16 cellular contexts compared by ENCODE assay signal in genomic region chr13:35144496-35144895, GRCh38.
DNase-seq lines count a peak whose midpoint lies in the region; ATAC-seq and TF ChIP-seq lines count a peak whose summit lies in the region.
"Had no signal": no experiment of that assay in that cellular context is flagged by ENCODE, and none has a peak within 500 bp of the region (broad histone marks: within the 10 kb centered on the region; RNA-seq: fewer than 3 reads in every experiment).

No MANE protein-coding gene starts in this region.

- peak overlapping the region; percentile 20 to 81 (median 61) for H3K27ac Mint-ChIP-seq in CD14-positive monocyte
- no peak overlapping the region for H3K27ac Mint-ChIP-seq in naive thymus-derived CD4-positive, alpha-beta T cell
- H3K27ac Mint-ChIP-seq: activated naive CD4-positive, alpha-beta T cell treated with anti-CD3 and anti-CD28 coated beads for 36 hours had no signal

- TF ChIP-seq CTCF in CD14-positive monocyte (IDR thresholded peaks at IDR 0.05) (no peak), mammary epithelial cell (conservative IDR thresholded peaks at IDR 0.05 in 1 of 2, IDR thresholded peaks at IDR 0.05 in 1 of 2; ENCODE audit: extremely low read depth in 1 of 2, insufficient read depth in 1 of 2, low read depth in 1 of 2, low read length in 2 of 2) (no peak), smooth muscle cell (IDR thresholded peaks at IDR 0.05; ENCODE audit: borderline replicate concordance, insufficient read depth, poor library complexity, severe bottlenecking) (no peak)

- no peak for DNase-seq in CD14-positive monocyte (ENCODE audit: low spot score)
- DNase-seq in M059J (ENCODE audit: low read depth): peak; percentile 77
- peak; percentile 27 for DNase-seq in mammary epithelial cell
- no peak for DNase-seq in naive thymus-derived CD4-positive, alpha-beta T cell
- no peak for DNase-seq in NCI-H2029 treated with DMSO at 0.1 percent for 48 hours (lab: John Stamatoyannopoulos, UW)
- no peak for DNase-seq in smooth muscle cell (lab: John Stamatoyannopoulos, UW; ENCODE audit: unreplicated experiment)
- DNase-seq: activated CD4-positive, CD25-positive, alpha-beta regulatory T cell treated with anti-CD3 and anti-CD28 coated beads, Interleukin-2, amount 50 U/mL, for 72 hours; activated naive CD4-positive, alpha-beta T cell treated with anti-CD3 and anti-CD28 coated beads for 36 hours; DMS79; effector CD4-positive, alpha-beta T cell; retina; T-helper 2 cell had no signal

- 96% methylated on average over 2 of the region's 2 CpGs for WGBS in mammary epithelial cell (ENCODE audit: low coverage, missing lambda C conversion rate)
- WGBS in smooth muscle cell (ENCODE audit: low lambda C conversion rate): 53% methylated on average over 2 of the region's 2 CpGs

- BruUV-seq in mammary epithelial cell (replicated peaks; lab: Mats Ljungman, UMichigan): no TSS peak

- no peak overlapping the region for H3K27ac ChIP-seq in mammary epithelial cell (ENCODE audit: insufficient read depth, low read depth, low read length)
- no peak overlapping the region for H3K27ac ChIP-seq in naive thymus-derived CD4-positive, alpha-beta T cell (ENCODE audit: low read depth, low read length)
- no peak overlapping the region for H3K27ac ChIP-seq in smooth muscle cell (ENCODE audit: low read depth)

- in situ Hi-C loops in mammary epithelial cell (cut with MboI; ENCODE audit: low sequenced_read_pairs in 2 of 2): loop anchor here in 1 of 2 donors (25.0 kb wide), 1 partner anchor 1207 kb away; no protein-coding TSS in a partner anchor

- no peaks in the 10 kb centered on the region for H3K4me1 ChIP-seq in mammary epithelial cell (ENCODE audit: insufficient read depth, low read length)
- no peaks in the 10 kb centered on the region for H3K4me1 ChIP-seq in naive thymus-derived CD4-positive, alpha-beta T cell (ENCODE audit: control insufficient read depth in 2 of 2, insufficient read depth in 2 of 2, low read length in 2 of 2)
- no peaks in the 10 kb centered on the region for H3K4me1 ChIP-seq in smooth muscle cell (ENCODE audit: low read depth)

- H3K79me2 ChIP-seq in mammary epithelial cell (ENCODE audit: insufficient read depth, low read length) (no peaks in the 10 kb centered on the region), smooth muscle cell (ENCODE audit: low read depth) (no peaks in the 10 kb centered on the region)

- POLR2A ChIA-PET in naive thymus-derived CD4-positive, alpha-beta T cell (lab: Charles Lee): no interaction called here

- no peaks in the 10 kb centered on the region for H3K36me3 Mint-ChIP-seq in CD14-positive monocyte
- peaks cover 0 to 14% (median 7%) of the 10 kb centered on the region in 5 donors for H3K36me3 Mint-ChIP-seq in naive thymus-derived CD4-positive, alpha-beta T cell

- no peak overlapping the region for H3K4me3 ChIP-seq in mammary epithelial cell (replicated peaks in 1 of 3; ENCODE audit: insufficient read depth in 1 of 3, low read depth in 2 of 3, low read length in 3 of 3)
- no peak overlapping the region for H3K4me3 ChIP-seq in naive thymus-derived CD4-positive, alpha-beta T cell (ENCODE audit: low read length)
- H3K4me3 ChIP-seq in smooth muscle cell: no peak overlapping the region
- H3K4me3 ChIP-seq: lung had no signal

- H3K9me3 ChIP-seq in mammary epithelial cell (replicated peaks; ENCODE audit: insufficient read depth, low read length) (no peaks in the 10 kb centered on the region), smooth muscle cell (replicated peaks; ENCODE audit: low read depth) (no peaks in the 10 kb centered on the region)
- H3K9me3 ChIP-seq in naive thymus-derived CD4-positive, alpha-beta T cell (ENCODE audit: control insufficient read depth in 2 of 3, low read length in 3 of 3): no peaks in the 10 kb centered on the region

- peaks cover 28% of the 10 kb centered on the region for H3K4me1 Mint-ChIP-seq in CD14-positive monocyte
- peaks cover 0 to 11% (median under 1%) of the 10 kb centered on the region in 7 donors for H3K4me1 Mint-ChIP-seq in naive thymus-derived CD4-positive, alpha-beta T cell

- no peaks in the 10 kb centered on the region for H3K27me3 ChIP-seq in mammary epithelial cell (ENCODE audit: insufficient read depth, low read length)
- H3K27me3 ChIP-seq in naive thymus-derived CD4-positive, alpha-beta T cell (ENCODE audit: control insufficient read depth in 2 of 2, insufficient read depth in 2 of 2, low read length in 2 of 2): no peaks in the 10 kb centered on the region
- H3K27me3 ChIP-seq in smooth muscle cell (ENCODE audit: low read depth): no peaks in the 10 kb centered on the region

- dilution Hi-C loops in mammary epithelial cell (cut with HindIII; ENCODE audit: low sequenced_read_pairs): no loop called here

- H3K9ac ChIP-seq in mammary epithelial cell (ENCODE audit: insufficient read depth, low read length) (no peak overlapping the region), smooth muscle cell (ENCODE audit: low read depth) (no peak overlapping the region)

- H3K36me3 ChIP-seq in mammary epithelial cell (ENCODE audit: insufficient read depth, low read length) (no peaks in the 10 kb centered on the region), smooth muscle cell (ENCODE audit: low read depth) (no peaks in the 10 kb centered on the region)
- no peaks in the 10 kb centered on the region for H3K36me3 ChIP-seq in naive thymus-derived CD4-positive, alpha-beta T cell (ENCODE audit: control insufficient read depth in 2 of 3, insufficient read depth in 3 of 3, low read length in 3 of 3)

- H2AFZ ChIP-seq in mammary epithelial cell (ENCODE audit: low read depth, low read length) (no peak overlapping the region), smooth muscle cell (ENCODE audit: low read depth) (no peak overlapping the region)

- H3K4me2 ChIP-seq in mammary epithelial cell (ENCODE audit: insufficient read depth, low read depth, low read length): no peak overlapping the region
- no peak overlapping the region for H3K4me2 ChIP-seq in smooth muscle cell

- CTCF ChIA-PET in mammary epithelial cell (lab: Charles Lee; ENCODE audit: low non-redundant PET): no interaction called here
- CTCF ChIA-PET in naive thymus-derived CD4-positive, alpha-beta T cell (lab: Charles Lee): no interaction called here

- ATAC-seq in naive thymus-derived CD4-positive, alpha-beta T cell: peak; percentile 38
- ATAC-seq in GM19452 (IDR thresholded peaks at IDR 0.05; ENCODE audit: unreplicated experiment) (no peak), GM18517 (IDR thresholded peaks at IDR 0.05; ENCODE audit: unreplicated experiment) (no peak)
- ATAC-seq: Right ventricle myocardium inferior had no signal

- intact Hi-C loops in CD14-positive monocyte (cut with micrococcal nuclease) (no loop called here), mammary epithelial cell (cut with micrococcal nuclease) (no loop called here)
- intact Hi-C loops in naive thymus-derived CD4-positive, alpha-beta T cell (cut with micrococcal nuclease): no loop called here

- H3K4me3 Mint-ChIP-seq in CD14-positive monocyte: peak overlapping the region in 1 of 2 donors; percentile 23
- H3K4me3 Mint-ChIP-seq in naive thymus-derived CD4-positive, alpha-beta T cell: no peak overlapping the region
- H3K4me3 Mint-ChIP-seq: activated naive CD4-positive, alpha-beta T cell treated with anti-CD3 and anti-CD28 coated beads for 36 hours had no signal

- H4K20me1 ChIP-seq in mammary epithelial cell (ENCODE audit: insufficient read depth, low read length): no peaks in the 10 kb centered on the region
- H4K20me1 ChIP-seq in smooth muscle cell (ENCODE audit: low read depth): no peaks in the 10 kb centered on the region

- peaks cover 0 to 4% (median 2%) of the 10 kb centered on the region in 7 donors for H3K9me3 Mint-ChIP-seq in CD14-positive monocyte
- peaks cover 0 to 7% (median 0%) of the 10 kb centered on the region in 11 donors for H3K9me3 Mint-ChIP-seq in naive thymus-derived CD4-positive, alpha-beta T cell
- H3K9me3 Mint-ChIP-seq: activated naive CD4-positive, alpha-beta T cell treated with anti-CD3 and anti-CD28 coated beads for 36 hours had no signal

- H3K27me3 Mint-ChIP-seq in CD14-positive monocyte (ENCODE audit: low read depth in 3 of 3): no peaks in the 10 kb centered on the region
- H3K27me3 Mint-ChIP-seq in naive thymus-derived CD4-positive, alpha-beta T cell: no peaks in the 10 kb centered on the region

- no peaks in the 10 kb centered on the region for H3F3A ChIP-seq in smooth muscle cell (ENCODE audit: low read depth)

Comparison
In these comparisons a context has a peak if more than half of its experiments do, and no peak if none do; other contexts are left out.
1. DNase-seq: peak in M059J (single experiment) and mammary epithelial cell (single experiment); none in CD14-positive monocyte (single experiment), naive thymus-derived CD4-positive, alpha-beta T cell (0 of 9), NCI-H2029 treated with DMSO at 0.1 percent for 48 hours (single experiment) and smooth muscle cell (single experiment).
2. H3K27ac Mint-ChIP-seq: peak in CD14-positive monocyte (7 of 7); none in naive thymus-derived CD4-positive, alpha-beta T cell (0 of 9).